13 cellular contexts compared by ENCODE assay signal in the genomic region with DNA sequence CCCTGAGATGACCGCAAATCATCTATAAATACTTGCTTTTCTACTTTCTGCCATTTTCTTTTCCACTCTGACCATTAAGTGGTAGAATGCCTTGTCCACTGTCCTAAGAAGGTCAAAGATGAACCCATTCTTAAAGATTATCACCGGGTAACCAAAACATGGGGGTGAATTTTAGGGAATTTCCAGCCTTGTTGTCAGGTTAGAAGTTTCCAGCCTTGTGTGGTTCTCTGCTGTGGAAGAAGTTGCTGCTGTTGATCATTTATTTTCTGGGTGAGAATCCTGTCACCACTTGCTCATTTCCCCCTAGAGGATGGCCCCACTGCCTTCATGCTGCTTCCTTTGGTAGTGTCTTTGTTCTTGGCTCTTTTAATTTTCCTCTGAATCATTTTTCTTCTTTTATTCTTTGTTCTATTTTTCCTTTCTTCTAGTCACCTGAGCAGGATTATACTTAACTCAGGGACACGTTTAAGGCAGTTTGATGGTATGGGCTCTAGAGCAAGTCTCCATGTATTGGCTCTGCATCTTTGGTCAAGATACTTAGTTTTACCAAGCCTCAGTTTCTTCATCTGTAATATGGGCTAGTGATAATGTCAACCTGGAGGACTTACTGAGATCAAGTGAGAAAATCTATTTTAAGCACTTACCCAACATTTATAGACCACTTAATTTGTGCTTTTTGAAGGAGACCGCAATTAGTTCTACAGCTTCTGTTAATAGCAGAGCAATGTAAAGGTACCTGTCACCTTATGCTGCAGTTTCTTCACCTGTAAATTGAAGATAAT.
A peak's percentile ranks its signal among the peaks of the same experiment; 100 is the strongest.
DNase-seq lines count a peak whose midpoint lies in the region; ATAC-seq and TF ChIP-seq lines count a peak whose summit lies in the region.
"Had no signal": no experiment of that assay in that cellular context is flagged by ENCODE, and none has a peak within 500 bp of the region (broad histone marks: within the 10 kb centered on the region; RNA-seq: fewer than 3 reads in every experiment).

No MANE protein-coding gene starts in this region.

- peak overlapping the region; percentile 75 for H3K27ac Mint-ChIP-seq in activated CD4-positive, alpha-beta memory T cell treated with anti-CD3 and anti-CD28 coated beads for 36 hours
- no peak overlapping the region for H3K27ac Mint-ChIP-seq in activated CD4-positive, alpha-beta memory T cell treated with anti-CD3 and anti-CD28 coated beads, Interleukin-2, amount 10 ng/mL, durations not matched to agents 7 days and 5 days

- intact Hi-C loops in activated CD4-positive, alpha-beta memory T cell treated with anti-CD3 and anti-CD28 coated beads for 36 hours (cut with micrococcal nuclease): loop anchor here (1.0 to 2.0 kb wide), 2 partner anchors 20 to 28 kb away; no protein-coding TSS in a partner anchor
- intact Hi-C loops in gastrocnemius medialis (cut with DNase I; ENCODE audit: low total_unique reads): no loop called here

- H4K8ac ChIP-seq in mesenchymal stem cell (ENCODE audit: low read length): no peak overlapping the region

- POLR2A ChIA-PET in activated CD4-positive, alpha-beta memory T cell treated with anti-CD3 and anti-CD28 coated beads for 36 hours (lab: Charles Lee): interaction anchor here (1.0 kb wide), 1 partner anchor 30 kb away, joined by 4 read pairs; no protein-coding TSS in a partner anchor
- POLR2A ChIA-PET in activated CD4-positive, alpha-beta memory T cell treated with anti-CD3 and anti-CD28 coated beads, Interleukin-2, amount 10 ng/mL, durations not matched to agents 7 days and 5 days (lab: Charles Lee): no interaction called here

- H2BK12ac ChIP-seq in mesenchymal stem cell (ENCODE audit: low read length in 2 of 2): no peak overlapping the region

- TF ChIP-seq CTCF in gastrocnemius medialis (IDR thresholded peaks at IDR 0.05 in 4 of 5, conservative IDR thresholded peaks at IDR 0.05 in 1 of 5): no peak

- H3K9me3 ChIP-seq in HUES64 (ENCODE audit: insufficient read depth, low read depth, low read length) (no peaks in the 10 kb centered on the region), mesenchymal stem cell (ENCODE audit: control insufficient read depth, low read length) (no peaks in the 10 kb centered on the region), MG63 (0 out of 2 replicates have a peak, but pooled peaks cover 3% of the 10 kb centered on the region), gastrocnemius medialis (no peaks in the 10 kb centered on the region)
- H3K9me3 ChIP-seq: colonic mucosa, vagina had no signal

- H3K36me3 ChIP-seq in HUES64 (ENCODE audit: insufficient read depth, low read length) (no peaks in the 10 kb centered on the region), mesenchymal stem cell (ENCODE audit: control insufficient read depth in 1 of 2, insufficient read depth in 2 of 2, low read depth in 1 of 2, low read length in 2 of 2) (no peaks in the 10 kb centered on the region), MG63 (no peaks in the 10 kb centered on the region), gastrocnemius medialis (no peaks in the 10 kb centered on the region)
- H3K36me3 ChIP-seq: vagina had no signal

- in situ Hi-C loops in gastrocnemius medialis (cut with MboI; ENCODE audit: low sequenced_read_pairs in 4 of 4): loop anchor here in 2 of 4 donors (25.0 kb wide), 1 partner anchor 101 kb away; no protein-coding TSS in a partner anchor

- no peak overlapping the region for H2AFZ ChIP-seq in mesenchymal stem cell (ENCODE audit: low read depth, low read length)
- H2AFZ ChIP-seq: parathyroid adenoma had no signal

- no peak overlapping the region for H2BK5ac ChIP-seq in mesenchymal stem cell (ENCODE audit: low read depth, low read length, poor library complexity, severe bottlenecking)

- no peak overlapping the region for H3K4me2 ChIP-seq in mesenchymal stem cell (ENCODE audit: low read length, poor library complexity, severe bottlenecking)

- no peak overlapping the region for H3K4me3 ChIP-seq in HUES64 (ENCODE audit: low read length)
- H3K4me3 ChIP-seq in mesenchymal stem cell (ENCODE audit: insufficient read depth in 1 of 2, low read depth in 1 of 2, low read length in 2 of 2): no peak overlapping the region
- no peak overlapping the region for H3K4me3 ChIP-seq in MG63
- no peak overlapping the region for H3K4me3 ChIP-seq in gastrocnemius medialis
- H3K4me3 ChIP-seq: colonic mucosa, vagina had no signal

- no peak overlapping the region for H3K14ac ChIP-seq in mesenchymal stem cell (ENCODE audit: low read length in 2 of 2)

- H3K9ac ChIP-seq in HUES64 (ENCODE audit: low read depth, low read length): peak overlapping the region; percentile 13; the same call in 1 of the 2 replicates
- no peak overlapping the region for H3K9ac ChIP-seq in mesenchymal stem cell (ENCODE audit: low read length)
- H3K9ac ChIP-seq: parathyroid adenoma had no signal

- TF ChIP-seq POLR2A in gastrocnemius medialis (IDR thresholded peaks at IDR 0.05) (no peak), erythroblast (IDR thresholded peaks at IDR 0.05; ENCODE audit: low read length) (no peak)

- H3K4me1 ChIP-seq in HUES64 (ENCODE audit: insufficient read depth, low read length) (peaks cover 44% of the 10 kb centered on the region), mesenchymal stem cell (ENCODE audit: control insufficient read depth, insufficient read depth, low read depth, low read length) (peaks cover 5% of the 10 kb centered on the region), gastrocnemius medialis (peaks cover 33 to 37% of the 10 kb centered on the region in 2 donors)
- H3K4me1 ChIP-seq: colonic mucosa, parathyroid adenoma, vagina had no signal

- H3K27ac ChIP-seq in HUES64 (ENCODE audit: low read depth, low read length) (peak overlapping the region; percentile 93), mesenchymal stem cell (ENCODE audit: low read length, poor library complexity, severe bottlenecking) (no peak overlapping the region), gastrocnemius medialis (no peak overlapping the region)
- H3K27ac ChIP-seq: colonic mucosa, parathyroid adenoma, vagina had no signal

- no peak overlapping the region for H2BK15ac ChIP-seq in mesenchymal stem cell (ENCODE audit: low read depth, poor library complexity, severe bottlenecking)

- ATAC-seq in GM19397 (IDR thresholded peaks at IDR 0.05; ENCODE audit: unreplicated experiment) (peak; percentile 43), gastrocnemius medialis (no peak)

- H3K9me3 Mint-ChIP-seq in activated CD4-positive, alpha-beta memory T cell treated with anti-CD3 and anti-CD28 coated beads for 36 hours: no peaks in the 10 kb centered on the region
- H3K9me3 Mint-ChIP-seq in activated CD4-positive, alpha-beta memory T cell treated with anti-CD3 and anti-CD28 coated beads, Interleukin-2, amount 10 ng/mL, durations not matched to agents 7 days and 5 days: no peaks in the 10 kb centered on the region

- no peaks in the 10 kb centered on the region for H3K27me3 ChIP-seq in HUES64 (ENCODE audit: insufficient read depth, low read length)
- H3K27me3 ChIP-seq in mesenchymal stem cell (ENCODE audit: control insufficient read depth in 1 of 2, insufficient read depth in 1 of 2, low read length in 2 of 2): peaks cover 0 to 29% of the 10 kb centered on the region in 2 experiments
- no peaks in the 10 kb centered on the region for H3K27me3 ChIP-seq in MG63
- H3K27me3 ChIP-seq in gastrocnemius medialis: no peaks in the 10 kb centered on the region
- H3K27me3 ChIP-seq: colonic mucosa, vagina had no signal

- CTCF ChIA-PET in activated CD4-positive, alpha-beta memory T cell treated with anti-CD3 and anti-CD28 coated beads for 36 hours (lab: Charles Lee): no interaction called here
- CTCF ChIA-PET in activated CD4-positive, alpha-beta memory T cell treated with anti-CD3 and anti-CD28 coated beads, Interleukin-2, amount 10 ng/mL, durations not matched to agents 7 days and 5 days (lab: Charles Lee): no interaction called here

- no peak overlapping the region for H3K18ac ChIP-seq in mesenchymal stem cell (ENCODE audit: low read depth in 1 of 2, low read length in 2 of 2)

- H3K4me1 Mint-ChIP-seq in activated CD4-positive, alpha-beta memory T cell treated with anti-CD3 and anti-CD28 coated beads for 36 hours (ENCODE audit: low read depth): peaks cover 47% of the 10 kb centered on the region
- peaks cover 26% of the 10 kb centered on the region for H3K4me1 Mint-ChIP-seq in activated CD4-positive, alpha-beta memory T cell treated with anti-CD3 and anti-CD28 coated beads, Interleukin-2, amount 10 ng/mL, durations not matched to agents 7 days and 5 days

- H3K4me3 Mint-ChIP-seq in activated CD4-positive, alpha-beta memory T cell treated with anti-CD3 and anti-CD28 coated beads for 36 hours: no peak overlapping the region
- no peak overlapping the region for H3K4me3 Mint-ChIP-seq in activated CD4-positive, alpha-beta memory T cell treated with anti-CD3 and anti-CD28 coated beads, Interleukin-2, amount 10 ng/mL, durations not matched to agents 7 days and 5 days

- peak overlapping the region; percentile 22 for H2AK5ac ChIP-seq in mesenchymal stem cell (ENCODE audit: low read length, severe bottlenecking)

- no peak overlapping the region for H3K4ac ChIP-seq in mesenchymal stem cell (ENCODE audit: low read depth in 1 of 2, low read length in 2 of 2)

- no peak overlapping the region for H3K23ac ChIP-seq in mesenchymal stem cell (ENCODE audit: low read length in 2 of 2)

- no peaks in the 10 kb centered on the region for H3K79me1 ChIP-seq in mesenchymal stem cell (replicated peaks; ENCODE audit: low read length, poor library complexity, severe bottlenecking)

- DNase-seq in activated CD4-positive, alpha-beta memory T cell treated with anti-CD3 and anti-CD28 coated beads for 36 hours: peak; percentile 56
- no peak for DNase-seq in activated CD4-positive, alpha-beta memory T cell treated with anti-CD3 and anti-CD28 coated beads, Interleukin-2, amount 10 ng/mL, durations not matched to agents 7 days and 5 days
- DNase-seq in mesenchymal stem cell (no peak), MG63 (no peak), gastrocnemius medialis (no peak), erythroblast (lab: John Stamatoyannopoulos, UW) (no peak)
- DNase-seq: activated CD8-positive, alpha-beta memory T cell treated with anti-CD3 and anti-CD28 coated beads for 24 hours; colonic mucosa; stimulated activated CD8-positive, alpha-beta memory T cell treated with anti-CD3 and anti-CD28 coated beads, Interleukin-4, amount 100 ng/mL, for 48 hours had no signal

- H3K27me3 Mint-ChIP-seq in activated CD4-positive, alpha-beta memory T cell treated with anti-CD3 and anti-CD28 coated beads for 36 hours: no peaks in the 10 kb centered on the region
- peaks cover 2% of the 10 kb centered on the region for H3K27me3 Mint-ChIP-seq in activated CD4-positive, alpha-beta memory T cell treated with anti-CD3 and anti-CD28 coated beads, Interleukin-2, amount 10 ng/mL, durations not matched to agents 7 days and 5 days

- H4K91ac ChIP-seq in mesenchymal stem cell (ENCODE audit: low read length): no peak overlapping the region

- 82% methylated on average over 4 of the region's 4 CpGs for WGBS in HUES64
- WGBS in mesenchymal stem cell: 100% methylated on average over 3 of the region's 4 CpGs

- H2BK120ac ChIP-seq in mesenchymal stem cell (ENCODE audit: low read depth, low read length): no peak overlapping the region

- peaks cover 9% of the 10 kb centered on the region for H3K36me3 Mint-ChIP-seq in activated CD4-positive, alpha-beta memory T cell treated with anti-CD3 and anti-CD28 coated beads for 36 hours
- H3K36me3 Mint-ChIP-seq in activated CD4-positive, alpha-beta memory T cell treated with anti-CD3 and anti-CD28 coated beads, Interleukin-2, amount 10 ng/mL, durations not matched to agents 7 days and 5 days (ENCODE audit: low read depth): peaks cover 9% of the 10 kb centered on the region
